In the genomic region with DNA sequence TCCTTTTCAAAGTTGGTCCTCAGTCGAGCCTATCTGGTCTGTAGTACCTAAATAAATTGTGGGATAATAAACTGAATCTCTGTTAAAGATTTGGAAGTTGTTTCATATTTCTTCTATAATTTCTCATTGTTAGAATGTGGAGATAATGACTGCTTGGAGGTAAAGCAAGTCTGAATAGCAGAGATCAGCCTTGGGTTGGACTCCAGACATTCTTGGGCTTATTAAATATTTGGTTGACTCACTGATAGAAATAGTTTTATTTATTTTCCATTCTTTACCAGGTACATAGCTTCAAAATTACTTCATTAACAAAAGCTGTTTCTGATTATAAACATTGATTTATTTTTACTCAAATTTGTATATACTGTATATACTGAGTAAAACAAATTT, we compare ENCODE assay signal across 16 cellular contexts. TPM values are rescaled to one million over a fixed set of nuclear protein-coding genes. Genes with fewer than 3 reads are reported as not detected.
DNase-seq lines count a peak whose midpoint lies in the region; ATAC-seq and TF ChIP-seq lines count a peak whose summit lies in the region.
"Had no signal": no experiment of that assay in that cellular context is flagged by ENCODE, and none has a peak within 500 bp of the region (broad histone marks: within the 10 kb centered on the region; RNA-seq: fewer than 3 reads in every experiment).

No MANE protein-coding gene starts in this region.

- H3K9ac ChIP-seq in GM23248, result no peak overlapping the region

- no peaks in the 10 kb centered on the region for H3K9me3 ChIP-seq in GM23248 (ENCODE audit: low read depth)
- H3K9me3 ChIP-seq: SJCRH30 had no signal

- H3K79me2 ChIP-seq in GM23248 (ENCODE audit: insufficient read depth), result peaks cover 98% of the 10 kb centered on the region

- no peak overlapping the region for H3K4me3 Mint-ChIP-seq in mesothelial cell of epicardium
- H3K4me3 Mint-ChIP-seq: B cell, H9 had no signal

- no peaks in the 10 kb centered on the region for H3K9me2 ChIP-seq in GM23248 (ENCODE audit: insufficient read depth)

- no peak for ATAC-seq in GM21447 (IDR thresholded peaks at IDR 0.05; ENCODE audit: unreplicated experiment)

- peak; percentile 27 for DNase-seq in GM23248
- DNase-seq in amniotic epithelial cell (ENCODE audit: low read depth), result peak; percentile 83
- no peak for DNase-seq in mesothelial cell of epicardium (ENCODE audit: low spot score in 2 of 2, unreplicated experiment in 2 of 2)
- no peak for DNase-seq in SIG-M5 treated with dmso at 0.1 percent for 504 hours (lab: John Stamatoyannopoulos, UW; ENCODE audit: unreplicated experiment)
- DNase-seq in EL, result no peak
- DNase-seq in coronary artery (ENCODE audit: low spot score), result no peak
- DNase-seq: H9, NCI-H1417 treated with DMSO at 0.1 percent for 48 hours, NCI-H187 treated with DMSO at 0.1 percent for 48 hours, NCI-H345, NCI-H524 treated with DMSO at 0.1 percent for 48 hours, PC-9, SJCRH30, SW 1271 had no signal

- H2AFZ ChIP-seq in GM23248, result no peak overlapping the region
- H2AFZ ChIP-seq: PC-9 had no signal

- H3K4me2 ChIP-seq in GM23248 (ENCODE audit: unreplicated experiment), result peak overlapping the region; percentile 29
- H3K4me2 ChIP-seq: PC-9 had no signal

- in situ Hi-C loops in GM23248 (cut with MboI), result no loop called here

- no peaks in the 10 kb centered on the region for H3K36me3 Mint-ChIP-seq in mesothelial cell of epicardium

- no peak overlapping the region for H3K4me3 ChIP-seq in GM23248
- no peak overlapping the region for H3K4me3 ChIP-seq in coronary artery
- H3K4me3 ChIP-seq: PC-9, SJCRH30 had no signal

- H3K27me3 ChIP-seq in GM23248 (replicated peaks; ENCODE audit: insufficient read depth), result no peaks in the 10 kb centered on the region
- H3K27me3 ChIP-seq: SJCRH30 had no signal

- H3K27ac ChIP-seq in GM23248 (no peak overlapping the region), coronary artery (no peak overlapping the region)
- H3K27ac ChIP-seq: PC-9, SJCRH30 had no signal

- peak overlapping the region; percentile 89 for H3K27ac Mint-ChIP-seq in mesothelial cell of epicardium
- H3K27ac Mint-ChIP-seq: B cell, H9 had no signal

- no peaks in the 10 kb centered on the region for H3K27me3 Mint-ChIP-seq in mesothelial cell of epicardium (ENCODE audit: low read depth)
- H3K27me3 Mint-ChIP-seq: B cell had no signal

- TF ChIP-seq CTCF in mesothelial cell of epicardium (IDR thresholded peaks at IDR 0.05; ENCODE audit: unreplicated experiment), result no peak
- no peak for TF ChIP-seq CTCF in coronary artery (IDR thresholded peaks at IDR 0.05)

- H4K20me1 ChIP-seq in GM23248 (ENCODE audit: insufficient read depth), result no peaks in the 10 kb centered on the region

- H3K9me3 Mint-ChIP-seq in mesothelial cell of epicardium, result no peaks in the 10 kb centered on the region
- H3K9me3 Mint-ChIP-seq: H9 had no signal

- peaks cover 10% of the 10 kb centered on the region; the same call in 1 of the 2 replicates for H3K36me3 ChIP-seq in GM23248 (ENCODE audit: low read depth)
- H3K36me3 ChIP-seq: SJCRH30 had no signal

- peaks cover 31% of the 10 kb centered on the region for H3K4me1 Mint-ChIP-seq in mesothelial cell of epicardium

- peaks cover 7% of the 10 kb centered on the region; the same call in 1 of the 2 replicates for H3F3A ChIP-seq in GM23248 (ENCODE audit: insufficient read depth)

- peaks cover 34% of the 10 kb centered on the region for H3K4me1 ChIP-seq in GM23248 (ENCODE audit: insufficient read depth)
- H3K4me1 ChIP-seq: SJCRH30 had no signal

- 15 to 20% methylated on average over 1 of the region's 1 CpG for WGBS in GM23248 (ENCODE audit: low coverage in 1 of 2, low lambda C conversion rate in 2 of 2, missing lambda C conversion rate in 2 of 2), 2 experiments

RNA-seq across cellular contexts. Expression of a gene that starts 34.3 kb away (rescaled TPM):
- total RNA-seq in GM23248 (2014; rRNA removed; shearing (Covaris generic)), result 46.0 and 54.1 TPM in 2 replicates
- 53.7 and 57.0 TPM in 2 replicates for polyA plus RNA-seq in GM23248 (2016; fragmentation: Nextera tagmentation; extraction: Ambion mirVana)
- total RNA-seq in mesothelial cell of epicardium, result 36.7 to 41.2 TPM (median 37.7 TPM) in 3 replicates

Comparison
In these comparisons a context has a peak if more than half of its experiments do, and no peak if none do; other contexts are left out.
1. DNase-seq: peak in GM23248 (single experiment) and amniotic epithelial cell (single experiment); none in mesothelial cell of epicardium (0 of 2), SIG-M5 treated with dmso at 0.1 percent for 504 hours (single experiment), EL (single experiment) and coronary artery (single experiment).